In genomic region chr4:130825283-130825682, GRCh38 we compare ENCODE assay signal across 21 cellular contexts.
"Had no signal": no experiment of that assay in that cellular context is flagged by ENCODE, and none has a peak within 500 bp of the region (broad histone marks: within the 10 kb centered on the region; RNA-seq: fewer than 3 reads in every experiment).

No MANE protein-coding gene starts in this region.

- H3K4me1 ChIP-seq: gastrocnemius medialis, sigmoid colon, tibial nerve had no signal

- DNase-seq: activated B cell treated with CpG ODN at 0.5 μM for 24 hours; activated CD4-positive, alpha-beta T cell treated with anti-CD3 and anti-CD28 coated beads for 36 hours; activated CD8-positive, alpha-beta memory T cell treated with anti-CD3 and anti-CD28 coated beads, Interleukin-2, amount 10 ng/mL, durations not matched to agents 7 days and 5 days; activated CD8-positive, alpha-beta T cell treated with anti-CD3 and anti-CD28 coated beads, Interleukin-2, amount 10 ng/mL, durations not matched to agents 7 days and 5 days; activated naive CD4-positive, alpha-beta T cell treated with Interleukin-2 at 50 U/mL for 16 hours; activated T-cell treated with anti-CD3 and anti-CD28 coated beads, Interleukin-2, amount 50 U/mL, for 48 hours; central memory CD4-positive, alpha-beta T cell; endodermal cell; gastrocnemius medialis; islet precursor cell; mammary epithelial cell; posterior cingulate gyrus; sigmoid colon; stimulated activated CD4-positive, alpha-beta T cell treated with anti-CD3 and anti-CD28 coated beads, Interleukin-15, amount 100 ng/mL, for 24 hours; stimulated activated CD4-positive, alpha-beta T cell treated with anti-CD3 and anti-CD28 coated beads, Interleukin-2, amount 100 ng/mL, for 24 hours; stimulated activated naive B cell treated with anti-CD40 and anti-IgM and Interleukin-4, amounts not matched to agents 10 μg/mL and 1 μg/mL and 100 μg/mL, for 72 hours; T-helper 1 cell had no signal

- H3K27me3 ChIP-seq: gastrocnemius medialis, hepatocyte, sigmoid colon, tibial nerve had no signal

- H3K36me3 ChIP-seq: gastrocnemius medialis, sigmoid colon, tibial nerve had no signal

- H3K9me3 ChIP-seq: gastrocnemius medialis, sigmoid colon, tibial nerve had no signal

- H3K4me3 ChIP-seq: gastrocnemius medialis, hepatocyte, sigmoid colon, smooth muscle cell, tibial nerve had no signal

- H3K27ac ChIP-seq: epithelial cell of prostate, gastrocnemius medialis, hepatocyte, sigmoid colon, tibial nerve had no signal

- ATAC-seq: activated CD4-positive, alpha-beta T cell treated with anti-CD3 and anti-CD28 coated beads for 36 hours; activated CD8-positive, alpha-beta memory T cell treated with anti-CD3 and anti-CD28 coated beads, Interleukin-2, amount 10 ng/mL, durations not matched to agents 7 days and 5 days; activated CD8-positive, alpha-beta T cell treated with anti-CD3 and anti-CD28 coated beads, Interleukin-2, amount 10 ng/mL, durations not matched to agents 7 days and 5 days; stimulated activated naive B cell treated with anti-CD40 and anti-IgM and Interleukin-4, amounts not matched to agents 10 μg/mL and 1 μg/mL and 100 μg/mL, for 72 hours had no signal
